ENCODE assay signal across 28 cellular contexts in the genomic region with DNA sequence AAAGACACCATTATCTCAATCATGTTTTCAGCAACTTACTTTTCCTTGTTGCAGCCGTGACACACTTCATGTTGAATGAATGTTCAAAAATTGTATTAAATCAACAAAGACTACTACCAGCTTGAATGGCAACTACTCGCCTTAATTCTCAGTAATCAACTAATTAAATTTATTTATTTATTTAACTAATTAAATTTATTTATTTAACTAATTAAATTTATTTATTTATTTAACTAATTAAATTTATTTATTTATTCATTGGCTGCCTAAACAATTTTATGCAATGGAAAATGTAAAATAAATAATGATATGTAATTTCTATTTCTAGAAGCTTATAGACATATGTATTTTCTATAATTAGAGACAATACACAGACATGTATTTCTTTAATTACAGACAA.
"Had no signal": no experiment of that assay in that cellular context is flagged by ENCODE, and none has a peak within 500 bp of the region (broad histone marks: within the 10 kb centered on the region; RNA-seq: fewer than 3 reads in every experiment).

No MANE protein-coding gene starts in this region.

- ATAC-seq: activated naive CD4-positive, alpha-beta T cell treated with anti-CD3 and anti-CD28 coated beads, Interleukin-2, amount 50 U/mL, for 72 hours; activated T-cell treated with anti-CD3 and anti-CD28 coated beads, Interleukin-2, amount 50 U/mL, for 72 hours; esophagus mucosa; gastrocnemius medialis; heart left ventricle; T-helper 17 cell had no signal

- H3K27me3 ChIP-seq: colonic mucosa, gastrocnemius medialis had no signal

- FAIRE-seq: astrocyte had no signal

- H3K27ac Mint-ChIP-seq: activated CD4-positive, alpha-beta memory T cell treated with anti-CD3 and anti-CD28 coated beads, Interleukin-2, amount 10 ng/mL, durations not matched to agents 7 days and 5 days; activated CD4-positive, alpha-beta T cell treated with anti-CD3 and anti-CD28 coated beads, Interleukin-2, amount 10 ng/mL, durations not matched to agents 7 days and 5 days; activated naive CD4-positive, alpha-beta T cell treated with anti-CD3 and anti-CD28 coated beads, Interleukin-2, amount 10 ng/mL, durations not matched to agents 7 days and 5 days; activated naive CD8-positive, alpha-beta T cell treated with anti-CD3 and anti-CD28 coated beads, Interleukin-2, amount 10 ng/mL, durations not matched to agents 7 days and 5 days; activated T-cell treated with anti-CD3 and anti-CD28 coated beads, Interleukin-2, amount 50 U/mL, for 24 hours; activated T-cell treated with anti-CD3 and anti-CD28 coated beads, Interleukin-2, amount 50 U/mL, for 72 hours; T-helper 17 cell; T-helper 2 cell treated with Interferon-gamma antibody and Interleukin-4, amounts not matched to agents 5 μg/mL and 100 μg/mL, for 36 hours had no signal

- H3K9me3 Mint-ChIP-seq: activated CD4-positive, alpha-beta memory T cell treated with anti-CD3 and anti-CD28 coated beads, Interleukin-2, amount 10 ng/mL, durations not matched to agents 7 days and 5 days; activated CD4-positive, alpha-beta T cell treated with anti-CD3 and anti-CD28 coated beads, Interleukin-2, amount 10 ng/mL, durations not matched to agents 7 days and 5 days; activated naive CD4-positive, alpha-beta T cell treated with anti-CD3 and anti-CD28 coated beads, Interleukin-2, amount 10 ng/mL, durations not matched to agents 7 days and 5 days; activated naive CD4-positive, alpha-beta T cell treated with anti-CD3 and anti-CD28 coated beads, Interleukin-2, amount 50 U/mL, for 72 hours; activated naive CD8-positive, alpha-beta T cell treated with anti-CD3 and anti-CD28 coated beads, Interleukin-2, amount 10 ng/mL, durations not matched to agents 7 days and 5 days; activated T-cell treated with anti-CD3 and anti-CD28 coated beads, Interleukin-2, amount 50 U/mL, for 24 hours; activated T-cell treated with anti-CD3 and anti-CD28 coated beads, Interleukin-2, amount 50 U/mL, for 72 hours; T-helper 2 cell treated with Interferon-gamma antibody and Interleukin-4, amounts not matched to agents 5 μg/mL and 100 μg/mL, for 36 hours had no signal

- H3K4me1 ChIP-seq: colonic mucosa, gastrocnemius medialis, heart left ventricle had no signal

- H3K36me3 Mint-ChIP-seq: activated naive CD4-positive, alpha-beta T cell treated with anti-CD3 and anti-CD28 coated beads, Interleukin-2, amount 10 ng/mL, durations not matched to agents 7 days and 5 days; activated naive CD4-positive, alpha-beta T cell treated with anti-CD3 and anti-CD28 coated beads, Interleukin-2, amount 50 U/mL, for 72 hours; activated naive CD8-positive, alpha-beta T cell treated with anti-CD3 and anti-CD28 coated beads, Interleukin-2, amount 10 ng/mL, durations not matched to agents 7 days and 5 days had no signal

- H3K27me3 Mint-ChIP-seq: activated CD4-positive, alpha-beta memory T cell treated with anti-CD3 and anti-CD28 coated beads, Interleukin-2, amount 10 ng/mL, durations not matched to agents 7 days and 5 days; activated naive CD4-positive, alpha-beta T cell treated with anti-CD3 and anti-CD28 coated beads, Interleukin-2, amount 10 ng/mL, durations not matched to agents 7 days and 5 days; activated naive CD8-positive, alpha-beta T cell treated with anti-CD3 and anti-CD28 coated beads, Interleukin-2, amount 10 ng/mL, durations not matched to agents 7 days and 5 days; activated T-cell treated with anti-CD3 and anti-CD28 coated beads, Interleukin-2, amount 50 U/mL, for 24 hours; T-helper 17 cell had no signal

- DNase-seq: activated CD4-positive, alpha-beta memory T cell treated with anti-CD3 and anti-CD28 coated beads, Interleukin-2, amount 10 ng/mL, durations not matched to agents 7 days and 5 days; activated CD4-positive, alpha-beta T cell treated with anti-CD3 and anti-CD28 coated beads for 1 hour; activated CD4-positive, alpha-beta T cell treated with anti-CD3 and anti-CD28 coated beads for 4 hours; activated CD4-positive, alpha-beta T cell treated with anti-CD3 and anti-CD28 coated beads, Interleukin-2, amount 10 ng/mL, durations not matched to agents 7 days and 5 days; activated CD4-positive, alpha-beta T cell treated with anti-CD3 and anti-CD28 coated beads, Interleukin-2, amount 50 U/mL, for 4 hours; activated CD8-positive, alpha-beta memory T cell treated with anti-CD3 and anti-CD28 coated beads, Interleukin-2, amount 50 U/mL, for 48 hours; activated gamma-delta T cell; activated naive CD4-positive, alpha-beta T cell; activated naive CD4-positive, alpha-beta T cell treated with anti-CD3 and anti-CD28 coated beads, Interleukin-2, amount 10 ng/mL, durations not matched to agents 7 days and 5 days; activated naive CD8-positive, alpha-beta T cell treated with anti-CD3 and anti-CD28 coated beads, Interleukin-2, amount 10 ng/mL, durations not matched to agents 7 days and 5 days; activated T-cell treated with anti-CD3 and anti-CD28 coated beads for 4 hours; activated T-cell treated with anti-CD3 and anti-CD28 coated beads, Interleukin-2, amount 50 U/mL, for 24 hours; activated T-cell treated with anti-CD3 and anti-CD28 coated beads, Interleukin-2, amount 50 U/mL, for 72 hours; amniotic stem cell; anterior cingulate cortex; caudate nucleus; colonic mucosa; effector CD8-positive, alpha-beta T cell; gastrocnemius medialis; glutamatergic neuron; heart left ventricle; T-helper 1 cell; T-helper 17 cell; T1000 had no signal

- H3K4me1 Mint-ChIP-seq: activated CD4-positive, alpha-beta memory T cell treated with anti-CD3 and anti-CD28 coated beads, Interleukin-2, amount 10 ng/mL, durations not matched to agents 7 days and 5 days; activated CD4-positive, alpha-beta T cell treated with anti-CD3 and anti-CD28 coated beads, Interleukin-2, amount 10 ng/mL, durations not matched to agents 7 days and 5 days; activated naive CD4-positive, alpha-beta T cell treated with anti-CD3 and anti-CD28 coated beads, Interleukin-2, amount 10 ng/mL, durations not matched to agents 7 days and 5 days; activated naive CD8-positive, alpha-beta T cell treated with anti-CD3 and anti-CD28 coated beads, Interleukin-2, amount 10 ng/mL, durations not matched to agents 7 days and 5 days; T-helper 17 cell had no signal

- H3K36me3 ChIP-seq: colonic mucosa, gastrocnemius medialis, heart left ventricle had no signal

- H3K4me3 Mint-ChIP-seq: activated CD4-positive, alpha-beta memory T cell treated with anti-CD3 and anti-CD28 coated beads, Interleukin-2, amount 10 ng/mL, durations not matched to agents 7 days and 5 days; activated CD4-positive, alpha-beta T cell treated with anti-CD3 and anti-CD28 coated beads, Interleukin-2, amount 10 ng/mL, durations not matched to agents 7 days and 5 days; activated naive CD4-positive, alpha-beta T cell treated with anti-CD3 and anti-CD28 coated beads, Interleukin-2, amount 10 ng/mL, durations not matched to agents 7 days and 5 days; activated naive CD8-positive, alpha-beta T cell treated with anti-CD3 and anti-CD28 coated beads, Interleukin-2, amount 10 ng/mL, durations not matched to agents 7 days and 5 days; activated T-cell treated with anti-CD3 and anti-CD28 coated beads, Interleukin-2, amount 50 U/mL, for 24 hours; activated T-cell treated with anti-CD3 and anti-CD28 coated beads, Interleukin-2, amount 50 U/mL, for 72 hours; T-helper 17 cell; T-helper 2 cell treated with Interferon-gamma antibody and Interleukin-4, amounts not matched to agents 5 μg/mL and 100 μg/mL, for 36 hours had no signal

- H3K27ac ChIP-seq: colonic mucosa, gastrocnemius medialis, heart left ventricle had no signal

- H3K4me3 ChIP-seq: colonic mucosa, gastrocnemius medialis, heart left ventricle had no signal

- H3K9me3 ChIP-seq: colonic mucosa had no signal
